Comparison of ENCODE assay signal across 26 cellular contexts in genomic region chr10:60794953-60795352, GRCh38. TPM values are rescaled to one million over a fixed set of nuclear protein-coding genes. Genes with fewer than 3 reads are reported as not detected.
"Had no signal": no experiment of that assay in that cellular context is flagged by ENCODE, and none has a peak within 500 bp of the region (broad histone marks: within the 10 kb centered on the region; RNA-seq: fewer than 3 reads in every experiment).

No MANE protein-coding gene starts in this region.

- H3K4me1 ChIP-seq: ascending aorta, SJCRH30 had no signal

- H3K36me3 Mint-ChIP-seq: activated naive CD4-positive, alpha-beta T cell treated with anti-CD3 and anti-CD28 coated beads, Interleukin-2, amount 50 U/mL, for 24 hours had no signal

- H3K4me1 Mint-ChIP-seq: activated naive CD4-positive, alpha-beta T cell treated with anti-CD3 and anti-CD28 coated beads, Interleukin-2, amount 50 U/mL, for 24 hours had no signal

- H3K9me3 ChIP-seq: ascending aorta, MG63, SJCRH30 had no signal

- H3K36me3 ChIP-seq: ascending aorta had no signal

- H3K27ac Mint-ChIP-seq: activated CD4-positive, alpha-beta T cell treated with anti-CD3 and anti-CD28 coated beads, Interleukin-2, amount 10 ng/mL, durations not matched to agents 24 days and 14 days; activated CD8-positive, alpha-beta T cell treated with anti-CD3 and anti-CD28 coated beads for 36 hours; activated naive CD4-positive, alpha-beta T cell treated with anti-CD3 and anti-CD28 coated beads, Interleukin-2, amount 50 U/mL, for 24 hours; activated naive CD8-positive, alpha-beta T cell treated with anti-CD3 and anti-CD28 coated beads, Interleukin-2, amount 10 ng/mL, durations not matched to agents 7 days and 5 days; activated T-cell treated with anti-CD3 and anti-CD28 coated beads, Interleukin-2, amount 50 U/mL, for 24 hours; activated T-helper 2 cell treated with anti-CD3 and anti-CD28 coated beads, Interferon-gamma antibody, Interleukin-2, Interleukin-4, amounts not matched to agents 10 μg/mL and 5 μg/mL and 100 μg/mL, durations not matched to agents 14 hours and 24 hours and 36 hours had no signal

- H3K27ac ChIP-seq: ascending aorta, SJCRH30, SK-N-MC, WERI-Rb-1 had no signal

- H3K4me3 Mint-ChIP-seq: activated CD4-positive, alpha-beta T cell treated with anti-CD3 and anti-CD28 coated beads, Interleukin-2, amount 10 ng/mL, durations not matched to agents 24 days and 14 days; activated CD8-positive, alpha-beta T cell treated with anti-CD3 and anti-CD28 coated beads for 36 hours; activated naive CD4-positive, alpha-beta T cell treated with anti-CD3 and anti-CD28 coated beads, Interleukin-2, amount 50 U/mL, for 24 hours; activated naive CD8-positive, alpha-beta T cell treated with anti-CD3 and anti-CD28 coated beads, Interleukin-2, amount 10 ng/mL, durations not matched to agents 7 days and 5 days; activated T-cell treated with anti-CD3 and anti-CD28 coated beads, Interleukin-2, amount 50 U/mL, for 24 hours had no signal

- H3K27me3 ChIP-seq: ascending aorta, MG63, SJCRH30 had no signal

- DNase-seq: activated CD4-positive, alpha-beta T cell treated with anti-CD3 and anti-CD28 coated beads, Interleukin-2, amount 10 ng/mL, durations not matched to agents 24 days and 14 days; activated CD4-positive, alpha-beta T cell treated with anti-CD3 and anti-CD28 coated beads, Interleukin-2, amount 50 U/mL, for 4 hours; activated CD8-positive, alpha-beta T cell treated with anti-CD3 and anti-CD28 coated beads for 36 hours; activated gamma-delta T cell; activated naive CD4-positive, alpha-beta T cell treated with Interleukin-2 at 50 U/mL for 16 hours; activated naive CD8-positive, alpha-beta T cell treated with anti-CD3 and anti-CD28 coated beads, Interleukin-2, amount 10 ng/mL, durations not matched to agents 7 days and 5 days; activated T-cell treated with anti-CD3 and anti-CD28 coated beads, Interleukin-2, amount 50 U/mL, for 24 hours; amygdala; MG63; NCI-H1048; NCI-H1105 treated with DMSO at 0.1 percent for 48 hours; NCI-H1436; NCI-H1694; NCI-H1930; NCI-H2081 treated with DMSO at 0.1 percent for 48 hours; NCI-H226; NCI-H524 treated with DMSO at 0.1 percent for 48 hours; SHP77; SJCRH30; T1000; WERI-Rb-1 had no signal

- ATAC-seq: activated CD8-positive, alpha-beta T cell treated with anti-CD3 and anti-CD28 coated beads for 36 hours; Panc1 had no signal

- H3K27me3 Mint-ChIP-seq: activated CD4-positive, alpha-beta T cell treated with anti-CD3 and anti-CD28 coated beads, Interleukin-2, amount 10 ng/mL, durations not matched to agents 24 days and 14 days; activated CD8-positive, alpha-beta T cell treated with anti-CD3 and anti-CD28 coated beads for 36 hours; activated naive CD4-positive, alpha-beta T cell treated with anti-CD3 and anti-CD28 coated beads, Interleukin-2, amount 50 U/mL, for 24 hours; activated naive CD8-positive, alpha-beta T cell treated with anti-CD3 and anti-CD28 coated beads, Interleukin-2, amount 10 ng/mL, durations not matched to agents 7 days and 5 days; activated T-cell treated with anti-CD3 and anti-CD28 coated beads, Interleukin-2, amount 50 U/mL, for 24 hours had no signal

- H3K9me3 Mint-ChIP-seq: activated CD4-positive, alpha-beta T cell treated with anti-CD3 and anti-CD28 coated beads, Interleukin-2, amount 10 ng/mL, durations not matched to agents 24 days and 14 days; activated CD8-positive, alpha-beta T cell treated with anti-CD3 and anti-CD28 coated beads for 36 hours; activated naive CD4-positive, alpha-beta T cell treated with anti-CD3 and anti-CD28 coated beads, Interleukin-2, amount 50 U/mL, for 24 hours; activated naive CD8-positive, alpha-beta T cell treated with anti-CD3 and anti-CD28 coated beads, Interleukin-2, amount 10 ng/mL, durations not matched to agents 7 days and 5 days; activated T-cell treated with anti-CD3 and anti-CD28 coated beads, Interleukin-2, amount 50 U/mL, for 24 hours; activated T-helper 2 cell treated with anti-CD3 and anti-CD28 coated beads, Interferon-gamma antibody, Interleukin-2, Interleukin-4, amounts not matched to agents 10 μg/mL and 5 μg/mL and 100 μg/mL, durations not matched to agents 14 hours and 24 hours and 36 hours had no signal

- H3K4me3 ChIP-seq: ascending aorta, MG63, SJCRH30, SK-N-MC had no signal

RNA-seq across cellular contexts. Expression of gene CDK1, which starts 16.7 kb away (rescaled TPM):
- total RNA-seq: ascending aorta had no signal
